1 cellular context compared by ENCODE assay signal in genomic region chr20:23414526-23415188, GRCh38.
A peak's percentile ranks its signal among the peaks of the same experiment; 100 is the strongest.
TF ChIP-seq lines count a peak whose summit lies in the region.

No MANE protein-coding gene starts in this region.

TF ChIP-seq in K562, 482 proteins besides CTCF, POLR2A, EP300 and RAD21:
- TF ChIP-seq CTBP1 (IDR thresholded peaks at IDR 0.05; ENCODE audit: borderline replicate concordance) (no peak), MCM7 (IDR thresholded peaks at IDR 0.05) (no peak), ZNF316 (IDR thresholded peaks at IDR 0.05) (peak; percentile 88), ZBTB11 (CRISPR knock-in tag; IDR thresholded peaks at IDR 0.05) (no peak), ARID3A (IDR thresholded peaks at IDR 0.05; ENCODE audit: borderline replicate concordance, low read depth, low read length) (no peak), AFF1 (IDR thresholded peaks at IDR 0.05; ENCODE audit: low read depth in 1 of 2, partially characterized antibody in 2 of 2) (no peak), OTX1 (CRISPR knock-in tag; IDR thresholded peaks at IDR 0.05) (no peak), MTA1 (IDR thresholded peaks at IDR 0.05; ENCODE audit: borderline replicate concordance) (no peak), ZBTB40 (IDR thresholded peaks at IDR 0.05) (peak; percentile 85), ZBTB40 (CRISPR knock-in tag; IDR thresholded peaks at IDR 0.05) (no peak), E4F1 (CRISPR knock-in tag; IDR thresholded peaks at IDR 0.05; ENCODE audit: borderline replicate concordance) (no peak), TARDBP (IDR thresholded peaks at IDR 0.05) (no peak), C11orf30 (IDR thresholded peaks at IDR 0.05; ENCODE audit: low read depth) (peak; percentile 73), ARID3B (CRISPR knock-in tag; IDR thresholded peaks at IDR 0.05; ENCODE audit: borderline replicate concordance) (no peak), CHD1 (IDR thresholded peaks at IDR 0.05; ENCODE audit: low read length) (no peak)
